8 cellular contexts compared by ENCODE assay signal in genomic region chr19:48646192-48646911, GRCh38. TPM values are rescaled to one million over a fixed set of nuclear protein-coding genes. Genes with fewer than 3 reads are reported as not detected.
A peak's percentile ranks its signal among the peaks of the same experiment; 100 is the strongest.
DNase-seq lines count a peak whose midpoint lies in the region; ATAC-seq, FAIRE-seq and TF ChIP-seq lines count a peak whose summit lies in the region.

No MANE protein-coding gene starts in this region.

- DNase-seq in AG20443 (ENCODE audit: low spot score) (peak; percentile 90), GM19239 (ENCODE audit: insufficient read length, low spot score) (peak; percentile 86), NCI-H82 (lab: John Stamatoyannopoulos, UW) (peak; percentile 96), dorsolateral prefrontal cortex (peak; percentile 78 to 93 (median 86)), lung (ENCODE audit: low spot score) (peak; percentile 90)
- peak; percentile 92 to 95 for DNase-seq in activated CD4-positive, alpha-beta T cell treated with anti-CD3 and anti-CD28 coated beads, Interleukin-2, amount 50 U/mL, for 48 hours
- DNase-seq in stimulated activated CD4-positive, alpha-beta T cell treated with anti-CD3 and anti-CD28 coated beads, TNF-alpha, amount 100 ng/mL, for 24 hours (ENCODE audit: low read depth in 3 of 3) = peak; percentile 82 to 91 (median 85)

- peaks cover 0 to 10% of the 10 kb centered on the region in 2 donors for H3K4me1 ChIP-seq in lung (ENCODE audit: control insufficient read depth in 2 of 2, insufficient read depth in 2 of 2, low read length in 2 of 2)

- ATAC-seq in HG03558 (IDR thresholded peaks at IDR 0.05; ENCODE audit: extremely low read depth, unreplicated experiment) = peak; percentile 46
- peak; percentile 89 for ATAC-seq in lung (ENCODE audit: insufficient read depth, low FRiP score)

- no peaks in the 10 kb centered on the region for H3K36me3 ChIP-seq in lung (ENCODE audit: control insufficient read depth in 2 of 2, insufficient read depth in 2 of 2, low read length in 2 of 2)

- FAIRE-seq in GM19239 (lab: Jason Lieb, UNC) = peak; percentile 47

- 1% methylated on average over 22 to 34 of the region's 36 CpGs for WGBS in lung, 2 donors

- H3K27ac ChIP-seq in dorsolateral prefrontal cortex (peak overlapping the region; percentile 85 to 99 (median 96)), lung (ENCODE audit: low read depth in 1 of 2, low read length in 1 of 2) (peak overlapping the region; percentile 63 to 65)

- peak; percentile 75 to 98 (median 91) for TF ChIP-seq CTCF in dorsolateral prefrontal cortex (IDR thresholded peaks at IDR 0.05 in 54 of 56, conservative IDR thresholded peaks at IDR 0.05 in 2 of 56; ENCODE audit: low read depth in 1 of 56, partially characterized antibody in 56 of 56)
- peak; percentile 87 for TF ChIP-seq CTCF in lung (IDR thresholded peaks at IDR 0.05; ENCODE audit: control extremely low read depth, extremely low read depth)

- H3K9me3 ChIP-seq in lung (ENCODE audit: control insufficient read depth in 2 of 2, insufficient read depth in 1 of 2, low read length in 1 of 2) = no peaks in the 10 kb centered on the region

- intact Hi-C loops in dorsolateral prefrontal cortex (cut with DNase I) = loop anchor here (5.0 kb wide), 4 partner anchors 66 to 191 kb away; partner anchors contain the start of gene HSD17B14 (in 2 of the 2)

- H3K27me3 ChIP-seq in dorsolateral prefrontal cortex (no peaks in the 10 kb centered on the region), lung (ENCODE audit: control insufficient read depth, insufficient read depth) (no peaks in the 10 kb centered on the region)

- peak overlapping the region; percentile 43 to 86 (median 71) for H3K4me3 ChIP-seq in dorsolateral prefrontal cortex
- peak overlapping the region; percentile 32 for H3K4me3 ChIP-seq in lung

RNA-seq across cellular contexts. Expression of gene CA11, which starts 0.4 kb away (rescaled TPM):
- total RNA-seq in dorsolateral prefrontal cortex = 100 to 1,000 TPM; 107 to 396 (median 272) TPM
- 1 to 10 TPM in 1 of 2 donors, under 1 TPM in 1; 0.88 to 5.4 TPM for total RNA-seq in lung
- polyA plus RNA-seq in lung = 10 to 100 TPM in 1 of 2 donors, 1 to 10 TPM in 1; 4.8 to 13.0 TPM

RNA-seq across cellular contexts. Expression of gene DBP, which starts 9.2 kb away (rescaled TPM):
- total RNA-seq in dorsolateral prefrontal cortex = 10 to 100 TPM; 24.9 to 77.5 (median 41.6) TPM
- 10 to 100 TPM in 1 of 2 donors, 1 to 10 TPM in 1; 9.4 to 10.3 TPM for total RNA-seq in lung
- polyA plus RNA-seq in lung = 10 to 100 TPM in 1 of 2 donors, 1 to 10 TPM in 1; 6.8 to 16.8 TPM

RNA-seq across cellular contexts. Expression of gene NTN5, which starts 26.5 kb away (rescaled TPM):
- total RNA-seq in dorsolateral prefrontal cortex (1 to 10 TPM in 119 of 120 experiments, under 1 TPM in 1; 0.78 to 8.6 (median 2.9) TPM), lung (under 1 TPM; 0.26 to 0.28 TPM)
- under 1 TPM; 0.11 to 0.28 TPM for polyA plus RNA-seq in lung

RNA-seq across cellular contexts. Expression of gene SPHK2, which starts 27.0 kb away (rescaled TPM):
- total RNA-seq in dorsolateral prefrontal cortex = 10 to 100 TPM; 40.7 to 88.8 (median 62.5) TPM
- total RNA-seq in lung = 10 to 100 TPM; 10.3 to 35.3 TPM
- 10 to 100 TPM; 18.3 to 19.8 TPM for polyA plus RNA-seq in lung

RNA-seq across cellular contexts. Expression of gene RPL18, which starts 27.4 kb away (rescaled TPM):
- total RNA-seq in dorsolateral prefrontal cortex = 100 to 1,000 TPM; 354 to 681 (median 462) TPM
- total RNA-seq in lung = 1,000 to 10,000 TPM; 1,019 to 1,119 TPM
- polyA plus RNA-seq in lung = 1,000 to 10,000 TPM; 1,696 to 3,542 TPM

Comparison
In these comparisons a context has a peak if more than half of its experiments do, and no peak if none do; other contexts are left out.
1. Peak in every context shown above with its lines: DNase-seq, ATAC-seq, H3K4me3 ChIP-seq and H3K27ac ChIP-seq.
2. RNA of gene CA11, which starts 0.4 kb away (total RNA-seq): 107 to 396 TPM in dorsolateral prefrontal cortex; 0.88 to 5.4 TPM in lung; every median in the first group is over 10 times any median in the second.